In the genomic region with DNA sequence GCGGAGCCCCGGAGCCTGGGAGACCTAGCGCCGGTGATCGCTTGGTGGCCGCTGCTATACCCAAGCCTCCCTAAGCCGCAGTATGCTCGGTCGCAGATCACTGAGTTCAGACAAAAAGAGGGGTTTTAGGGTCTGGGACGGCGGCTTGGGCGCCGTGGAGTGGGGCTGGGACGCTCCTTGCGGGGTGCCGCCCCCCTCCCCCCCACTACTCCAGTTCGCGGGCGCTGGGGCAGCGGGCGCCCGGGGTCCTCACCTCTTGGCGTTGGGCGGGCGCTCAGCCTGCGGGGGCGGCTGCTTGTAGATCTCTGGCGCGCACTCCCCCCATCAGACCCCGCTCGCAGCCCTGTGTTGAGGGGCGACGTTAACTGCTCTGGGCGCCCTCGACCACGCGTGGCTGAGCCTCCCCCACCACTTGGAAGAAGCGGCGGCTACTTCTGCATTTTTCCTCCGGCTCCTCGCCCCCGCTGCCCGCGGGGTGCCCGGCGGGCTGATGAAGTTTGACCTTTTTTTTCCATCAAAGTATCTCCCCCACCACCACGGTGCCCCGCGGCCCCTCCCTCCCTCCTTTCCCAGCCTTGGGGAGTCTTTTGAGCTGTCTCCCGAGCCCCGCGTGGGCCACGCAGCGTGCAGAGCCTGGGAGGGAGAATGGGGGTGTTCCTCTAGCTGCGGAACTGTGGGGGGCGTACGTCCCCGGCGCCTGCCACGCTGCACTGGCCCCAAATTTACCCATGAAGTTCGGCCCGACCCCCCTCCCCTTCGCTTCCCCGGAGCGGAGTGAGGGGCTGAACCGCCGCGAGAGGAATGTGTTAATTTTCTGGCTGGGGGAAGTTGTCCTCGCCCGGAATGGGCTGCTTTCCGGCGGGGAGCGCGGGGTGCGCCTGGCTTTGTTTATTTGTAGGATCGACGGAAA, we compare ENCODE assay signal across 8 cellular contexts. TPM values are rescaled to one million over a fixed set of nuclear protein-coding genes. Genes with fewer than 3 reads are reported as not detected.
A peak's percentile ranks its signal among the peaks of the same experiment; 100 is the strongest.
DNase-seq lines count a peak whose midpoint lies in the region; ATAC-seq and TF ChIP-seq lines count a peak whose summit lies in the region.

No MANE protein-coding gene starts in this region.

- H3K4me3 Mint-ChIP-seq in immature natural killer cell = peak overlapping the region; percentile 81 to 99 (median 98)
- H3K4me3 Mint-ChIP-seq in stimulated activated memory B cell treated with anti-CD40 and anti-IgM and Interleukin-4, amounts not matched to agents 10 μg/mL and 1 μg/mL and 100 μg/mL, for 72 hours = peak overlapping the region; percentile 92

- H3K4me1 ChIP-seq in ES-I3 (ENCODE audit: insufficient read depth, low read length) = peaks cover 26% of the 10 kb centered on the region

- DNase-seq in LNCaP clone FGC (ENCODE audit: low read depth) = no peak
- no peak for DNase-seq in astrocyte of the cerebellum (ENCODE audit: low read depth)
- DNase-seq in immature natural killer cell = no peak
- no peak for DNase-seq in DMS153 (lab: John Stamatoyannopoulos, UW)
- no peak for DNase-seq in effector CD8-positive, alpha-beta T cell (lab: John Stamatoyannopoulos, UW)

- in situ Hi-C loops in astrocyte of the cerebellum (cut with HindIII; ENCODE audit: low sequenced_read_pairs) = loop anchor here (5.0 to 10.0 kb wide), 3 partner anchors 45 to 98 kb away; no protein-coding TSS in a partner anchor

- peak; percentile 13 for ATAC-seq in stimulated activated memory B cell treated with anti-CD40 and anti-IgM and Interleukin-4, amounts not matched to agents 10 μg/mL and 1 μg/mL and 100 μg/mL, for 72 hours
- no peak for ATAC-seq in GM21825 (IDR thresholded peaks at IDR 0.05; ENCODE audit: unreplicated experiment)

- no peaks in the 10 kb centered on the region for H3K9me3 Mint-ChIP-seq in immature natural killer cell
- H3K9me3 Mint-ChIP-seq in stimulated activated memory B cell treated with anti-CD40 and anti-IgM and Interleukin-4, amounts not matched to agents 10 μg/mL and 1 μg/mL and 100 μg/mL, for 72 hours = no peaks in the 10 kb centered on the region

- peak overlapping the region; percentile 91 for H3K9ac ChIP-seq in ES-I3 (ENCODE audit: low read depth, low read length)

- no peaks in the 10 kb centered on the region for H3K36me3 Mint-ChIP-seq in immature natural killer cell
- H3K36me3 Mint-ChIP-seq in stimulated activated memory B cell treated with anti-CD40 and anti-IgM and Interleukin-4, amounts not matched to agents 10 μg/mL and 1 μg/mL and 100 μg/mL, for 72 hours = peaks cover 13% of the 10 kb centered on the region

- no peak for TF ChIP-seq CTCF in LNCaP clone FGC (IDR thresholded peaks at IDR 0.05; ENCODE audit: control insufficient read depth, extremely low read depth, insufficient read depth)
- no peak for TF ChIP-seq CTCF in astrocyte of the cerebellum (IDR thresholded peaks at IDR 0.05; ENCODE audit: low read depth, low read length, missing control alignments)

- H3K9me3 ChIP-seq in ES-I3 (ENCODE audit: control insufficient read depth, insufficient read depth, low read length) = no peaks in the 10 kb centered on the region

- peaks cover 3 to 30% (median 21%) of the 10 kb centered on the region in 3 donors for H3K27me3 Mint-ChIP-seq in immature natural killer cell (ENCODE audit: low read depth in 3 of 3)
- H3K27me3 Mint-ChIP-seq in stimulated activated memory B cell treated with anti-CD40 and anti-IgM and Interleukin-4, amounts not matched to agents 10 μg/mL and 1 μg/mL and 100 μg/mL, for 72 hours = no peaks in the 10 kb centered on the region

- peaks cover 59 to 64% of the 10 kb centered on the region in 2 donors for H3K4me1 Mint-ChIP-seq in immature natural killer cell
- peaks cover 67% of the 10 kb centered on the region for H3K4me1 Mint-ChIP-seq in stimulated activated memory B cell treated with anti-CD40 and anti-IgM and Interleukin-4, amounts not matched to agents 10 μg/mL and 1 μg/mL and 100 μg/mL, for 72 hours

- H3K4me3 ChIP-seq in LNCaP clone FGC (ENCODE audit: low read depth, low read length) (peak overlapping the region; percentile 84), astrocyte of the cerebellum (ENCODE audit: low read depth, low read length) (peak overlapping the region; percentile 90)

- no peaks in the 10 kb centered on the region for H3K36me3 ChIP-seq in ES-I3 (ENCODE audit: insufficient read depth, low read length)

- peak overlapping the region; percentile 89 to 96 (median 94) for H3K27ac Mint-ChIP-seq in immature natural killer cell
- H3K27ac Mint-ChIP-seq in stimulated activated memory B cell treated with anti-CD40 and anti-IgM and Interleukin-4, amounts not matched to agents 10 μg/mL and 1 μg/mL and 100 μg/mL, for 72 hours = peak overlapping the region; percentile 88

RNA-seq across cellular contexts. Expression of gene CXXC5, which starts 1.2 kb away (rescaled TPM):
- 100 to 1,000 TPM; 339 to 410 (median 385) TPM for polyA plus RNA-seq in immature natural killer cell
